Comparison of ENCODE assay signal across 12 cellular contexts in the genomic region with DNA sequence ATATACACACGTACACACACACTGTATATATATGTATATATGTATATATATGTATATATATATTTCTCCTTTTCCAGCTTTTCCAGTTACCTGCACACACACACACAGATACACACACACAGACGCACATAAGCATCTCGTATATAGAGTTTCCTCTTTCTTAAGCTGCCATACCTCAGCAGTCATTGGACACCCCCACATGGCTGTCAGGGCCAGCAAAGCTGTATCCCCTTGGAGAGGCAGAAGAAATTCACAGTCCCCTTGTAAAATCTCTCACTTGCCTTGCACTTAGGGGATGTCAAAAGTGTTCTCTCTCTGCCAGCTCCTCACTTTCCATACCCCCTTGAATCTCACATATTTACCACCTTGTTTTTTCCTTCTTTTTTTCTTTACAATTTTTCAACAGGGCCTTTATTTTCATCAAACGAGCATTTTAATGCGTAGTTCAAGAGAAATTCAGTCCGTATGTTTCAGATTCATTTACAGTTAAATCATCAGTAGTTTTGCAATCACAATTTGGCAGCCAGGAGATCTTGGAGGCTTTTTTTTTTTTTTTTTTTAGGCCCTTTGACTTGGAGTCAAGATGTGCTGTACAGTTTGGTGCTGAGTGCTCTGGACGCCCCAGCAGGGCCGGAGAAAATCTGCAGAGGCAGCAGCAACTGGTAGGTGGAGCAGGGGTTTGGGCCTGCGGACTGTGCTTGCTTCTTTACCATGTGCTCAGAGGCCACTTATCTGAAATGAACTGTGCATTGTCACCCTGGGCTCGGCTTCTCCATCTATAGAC.
DNase-seq lines count a peak whose midpoint lies in the region; ATAC-seq and TF ChIP-seq lines count a peak whose summit lies in the region.
"Had no signal": no experiment of that assay in that cellular context is flagged by ENCODE, and none has a peak within 500 bp of the region (broad histone marks: within the 10 kb centered on the region; RNA-seq: fewer than 3 reads in every experiment).

No MANE protein-coding gene starts in this region.

- H3K9me3 Mint-ChIP-seq in type B pancreatic cell (peaks cover 4% of the 10 kb centered on the region), progenitor cell of endocrine pancreas (ENCODE audit: low read depth) (no peaks in the 10 kb centered on the region)
- H3K9me3 Mint-ChIP-seq: activated T-helper 1 cell treated with anti-CD3 and anti-CD28 coated beads, Interleukin-12 subunit alpha, Interleukin-12 subunit beta, Interleukin-2, Interleukin-4 antibody, amounts not matched to agents 30 ng/mL and 10 ng/mL and 1 ng/mL, durations not matched to agents 14 hours and 24 hours and 36 hours; dendritic cell treated with granulocyte-macrophage colony-stimulating factor and Interleukin-4, amounts not matched to agents 40 ng/mL and 50 ng/mL, for 4 days had no signal

- peak overlapping the region; percentile 70 for H3K4me2 ChIP-seq in skeletal muscle satellite cell (ENCODE audit: low read length)

- H3K4me3 Mint-ChIP-seq in type B pancreatic cell, result no peak overlapping the region
- no peak overlapping the region for H3K4me3 Mint-ChIP-seq in progenitor cell of endocrine pancreas (ENCODE audit: low read depth)
- H3K4me3 Mint-ChIP-seq: activated T-helper 1 cell treated with anti-CD3 and anti-CD28 coated beads, Interleukin-12 subunit alpha, Interleukin-12 subunit beta, Interleukin-2, Interleukin-4 antibody, amounts not matched to agents 30 ng/mL and 10 ng/mL and 1 ng/mL, durations not matched to agents 14 hours and 24 hours and 36 hours; dendritic cell treated with granulocyte-macrophage colony-stimulating factor and Interleukin-4, amounts not matched to agents 40 ng/mL and 50 ng/mL, for 4 days had no signal

- H3K27ac Mint-ChIP-seq in type B pancreatic cell (no peak overlapping the region), progenitor cell of endocrine pancreas (no peak overlapping the region)
- H3K27ac Mint-ChIP-seq: activated T-helper 1 cell treated with anti-CD3 and anti-CD28 coated beads, Interleukin-12 subunit alpha, Interleukin-12 subunit beta, Interleukin-2, Interleukin-4 antibody, amounts not matched to agents 30 ng/mL and 10 ng/mL and 1 ng/mL, durations not matched to agents 14 hours and 24 hours and 36 hours had no signal

- TF ChIP-seq CTCF in gastroesophageal sphincter (IDR thresholded peaks at IDR 0.05), result no peak
- TF ChIP-seq CTCF in type B pancreatic cell (conservative IDR thresholded peaks at IDR 0.05), result no peak
- no peak for TF ChIP-seq CTCF in progenitor cell of endocrine pancreas (IDR thresholded peaks at IDR 0.05; ENCODE audit: unreplicated experiment)

- H3K27me3 Mint-ChIP-seq in type B pancreatic cell (peaks cover 5% of the 10 kb centered on the region), progenitor cell of endocrine pancreas (peaks cover 94% of the 10 kb centered on the region)

- no peaks in the 10 kb centered on the region for H3K27me3 ChIP-seq in gastroesophageal sphincter
- no peaks in the 10 kb centered on the region for H3K27me3 ChIP-seq in skeletal muscle satellite cell (ENCODE audit: control insufficient read depth, insufficient read depth, low read length)
- H3K27me3 ChIP-seq: upper lobe of left lung had no signal

- no peaks in the 10 kb centered on the region for H3K36me3 ChIP-seq in gastroesophageal sphincter
- H3K36me3 ChIP-seq in skeletal muscle satellite cell (ENCODE audit: insufficient read depth, low read length), result no peaks in the 10 kb centered on the region
- H3K36me3 ChIP-seq: upper lobe of left lung had no signal

- peak overlapping the region; percentile 12 to 82 (median 68) for H3K27ac ChIP-seq in gastroesophageal sphincter

- H3K36me3 Mint-ChIP-seq in type B pancreatic cell (no peaks in the 10 kb centered on the region), progenitor cell of endocrine pancreas (ENCODE audit: insufficient read depth) (no peaks in the 10 kb centered on the region)

- H3K9ac ChIP-seq in skeletal muscle satellite cell (ENCODE audit: low read depth, low read length), result peak overlapping the region; percentile 76

- 69 to 71% methylated on average over 9 of the region's 10 CpGs for WGBS in gastroesophageal sphincter (ENCODE audit: low coverage in 1 of 2), 2 donors

- H3K4me1 Mint-ChIP-seq in type B pancreatic cell (ENCODE audit: unreplicated experiment), result peaks cover 12% of the 10 kb centered on the region
- peaks cover 12% of the 10 kb centered on the region for H3K4me1 Mint-ChIP-seq in progenitor cell of endocrine pancreas (ENCODE audit: low read depth)

- H3K9me3 ChIP-seq in gastroesophageal sphincter (no peaks in the 10 kb centered on the region), skeletal muscle satellite cell (replicated peaks; ENCODE audit: low read length) (no peaks in the 10 kb centered on the region)
- H3K9me3 ChIP-seq: upper lobe of left lung had no signal

- no peak for TF ChIP-seq EP300 in gastroesophageal sphincter (IDR thresholded peaks at IDR 0.05)

- peaks cover 4 to 58% (median 17%) of the 10 kb centered on the region in 3 donors for H3K4me1 ChIP-seq in gastroesophageal sphincter
- peaks cover 70% of the 10 kb centered on the region for H3K4me1 ChIP-seq in skeletal muscle satellite cell (ENCODE audit: control insufficient read depth, insufficient read depth, low read length)

- no peak for TF ChIP-seq POLR2A in gastroesophageal sphincter (IDR thresholded peaks at IDR 0.05)

- no peak for ATAC-seq in gastroesophageal sphincter
- ATAC-seq in HG02571 (IDR thresholded peaks at IDR 0.05; ENCODE audit: unreplicated experiment), result no peak

- no peak overlapping the region for H3K4me3 ChIP-seq in gastroesophageal sphincter
- H3K4me3 ChIP-seq in skeletal muscle satellite cell (ENCODE audit: low read length), result peak overlapping the region; percentile 31

- DNase-seq in EL (peak; percentile 92), amniotic stem cell (lab: John Stamatoyannopoulos, UW) (peak; percentile 48), type B pancreatic cell (ENCODE audit: extremely low spot score, unreplicated experiment) (no peak), OCI-M2 (lab: John Stamatoyannopoulos, UW; ENCODE audit: unreplicated experiment) (no peak), progenitor cell of endocrine pancreas (ENCODE audit: low spot score, unreplicated experiment) (no peak)
- DNase-seq: stimulated activated CD4-positive, alpha-beta T cell treated with anti-CD3 and anti-CD28 coated beads, Interleukin-4, amount 100 ng/mL, for 24 hours had no signal

Comparison
In these comparisons a context has a peak if more than half of its experiments do, and no peak if none do; other contexts are left out.
1. DNase-seq: peak in EL (single experiment) and amniotic stem cell (single experiment); none in type B pancreatic cell (single experiment), OCI-M2 (single experiment) and progenitor cell of endocrine pancreas (single experiment).